ENCODE assay signal across 1 cellular context in the genomic region with DNA sequence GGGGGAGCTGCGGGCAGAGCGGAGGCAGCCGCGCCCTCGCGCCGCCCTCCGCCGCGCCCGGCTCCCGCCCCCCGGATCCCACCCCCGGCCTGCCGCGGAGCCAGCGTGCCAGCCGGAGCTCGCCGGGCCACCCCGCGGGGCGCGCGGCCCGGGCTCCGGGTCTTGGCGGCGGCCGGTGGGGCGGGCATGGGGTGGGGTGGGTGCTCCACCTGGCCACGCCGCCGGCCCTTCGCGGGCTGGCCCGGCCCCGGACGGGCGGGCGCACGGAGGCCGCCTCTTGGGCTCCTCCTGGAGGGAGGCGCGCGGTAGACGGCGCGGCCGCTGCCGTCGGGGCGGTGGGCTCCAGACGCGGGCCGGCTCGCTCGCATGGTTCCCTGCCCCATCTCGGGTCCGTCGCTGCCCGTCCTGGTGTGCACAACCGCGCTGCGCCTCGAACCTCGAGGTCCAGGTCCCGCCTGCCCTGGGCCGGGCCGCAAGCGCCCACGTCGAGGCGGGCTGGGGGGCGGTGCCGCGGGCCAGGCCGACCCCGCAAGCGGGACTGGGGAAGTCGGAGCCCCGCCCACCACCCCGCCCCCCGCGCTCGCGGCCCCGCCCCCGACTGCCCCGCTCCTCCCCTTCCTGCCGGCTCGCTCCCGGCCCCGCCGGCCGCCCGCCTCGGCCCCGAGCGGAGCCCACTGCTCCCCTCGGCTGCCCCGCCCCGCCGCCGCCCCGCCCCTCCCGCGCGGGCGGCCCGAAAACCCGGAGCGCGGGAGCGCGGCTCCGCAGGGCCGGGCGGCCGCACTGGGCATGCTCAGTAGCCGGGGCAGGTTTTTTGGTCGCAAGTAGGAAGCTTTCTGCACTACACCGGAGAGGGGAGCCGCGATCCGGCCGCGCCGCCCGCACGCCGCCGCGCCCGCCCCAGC.
A peak's percentile ranks its signal among the peaks of the same experiment; 100 is the strongest.
TF ChIP-seq lines count a peak whose summit lies in the region.

A gene with protein sequence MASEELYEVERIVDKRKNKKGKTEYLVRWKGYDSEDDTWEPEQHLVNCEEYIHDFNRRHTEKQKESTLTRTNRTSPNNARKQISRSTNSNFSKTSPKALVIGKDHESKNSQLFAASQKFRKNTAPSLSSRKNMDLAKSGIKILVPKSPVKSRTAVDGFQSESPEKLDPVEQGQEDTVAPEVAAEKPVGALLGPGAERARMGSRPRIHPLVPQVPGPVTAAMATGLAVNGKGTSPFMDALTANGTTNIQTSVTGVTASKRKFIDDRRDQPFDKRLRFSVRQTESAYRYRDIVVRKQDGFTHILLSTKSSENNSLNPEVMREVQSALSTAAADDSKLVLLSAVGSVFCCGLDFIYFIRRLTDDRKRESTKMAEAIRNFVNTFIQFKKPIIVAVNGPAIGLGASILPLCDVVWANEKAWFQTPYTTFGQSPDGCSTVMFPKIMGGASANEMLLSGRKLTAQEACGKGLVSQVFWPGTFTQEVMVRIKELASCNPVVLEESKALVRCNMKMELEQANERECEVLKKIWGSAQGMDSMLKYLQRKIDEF (plus strand): TSS at position 814 of the 902 bp plus-strand sequence. CDS start 380 bp downstream, outside the sequence.

TF ChIP-seq in HepG2, 621 proteins besides CTCF, POLR2A, EP300 and RAD21 (continued from another document and continues in another):
- no peak for TF ChIP-seq ZNF737 (CRISPR knock-in tag; IDR thresholded peaks at IDR 0.05; ENCODE audit: borderline replicate concordance)
- no peak for TF ChIP-seq ZNF549 (CRISPR knock-in tag; IDR thresholded peaks at IDR 0.05)
- TF ChIP-seq ZNF281 (CRISPR knock-in tag; IDR thresholded peaks at IDR 0.05; ENCODE audit: borderline replicate concordance) = peak; percentile 30; the same call in 1 of the 2 replicates
- no peak for TF ChIP-seq PCBP1 (IDR thresholded peaks at IDR 0.05; ENCODE audit: borderline replicate concordance, low read depth, low read length)
- no peak for TF ChIP-seq ZZZ3 (CRISPR knock-in tag; IDR thresholded peaks at IDR 0.05; ENCODE audit: borderline replicate concordance)
- TF ChIP-seq ZNF768 (CRISPR knock-in tag; IDR thresholded peaks at IDR 0.05) = peak; percentile 65; the same call in 1 of the 2 replicates
- TF ChIP-seq ZNF326 (CRISPR knock-in tag; IDR thresholded peaks at IDR 0.05; ENCODE audit: borderline replicate concordance) = no peak
- peak; percentile 58 for TF ChIP-seq CBX1 (IDR thresholded peaks at IDR 0.05; ENCODE audit: low read depth)
- 0 out of 2 replicates have a peak, but pooled peaks have one; percentile 15 for TF ChIP-seq MEIS2 (CRISPR knock-in tag; IDR thresholded peaks at IDR 0.05)
- TF ChIP-seq HNRNPLL (IDR thresholded peaks at IDR 0.05; ENCODE audit: low read depth, low read length, poor library complexity, severe bottlenecking) = no peak
- no peak for TF ChIP-seq ZBTB46 (CRISPR knock-in tag; IDR thresholded peaks at IDR 0.05; ENCODE audit: borderline replicate concordance)
- TF ChIP-seq ADNP (CRISPR knock-in tag; IDR thresholded peaks at IDR 0.05) = peak; percentile 88
- no peak for TF ChIP-seq HMG20A (CRISPR knock-in tag; IDR thresholded peaks at IDR 0.05; ENCODE audit: borderline replicate concordance)
- TF ChIP-seq HOXA3 (CRISPR knock-in tag; IDR thresholded peaks at IDR 0.05) = peak; percentile 59
- no peak for TF ChIP-seq ZNF766 (CRISPR knock-in tag; IDR thresholded peaks at IDR 0.05; ENCODE audit: borderline replicate concordance)
- TF ChIP-seq THAP11 (CRISPR knock-in tag; IDR thresholded peaks at IDR 0.05) = peak; percentile 62; the same call in 1 of the 2 replicates
- TF ChIP-seq MATR3 (CRISPR knock-in tag; IDR thresholded peaks at IDR 0.05) = no peak
- no peak for TF ChIP-seq IRX3 (CRISPR knock-in tag; IDR thresholded peaks at IDR 0.05; ENCODE audit: borderline replicate concordance, low read depth)
- TF ChIP-seq RFXANK (CRISPR knock-in tag; IDR thresholded peaks at IDR 0.05) = no peak
- TF ChIP-seq USF2 (IDR thresholded peaks at IDR 0.05; ENCODE audit: low read depth, low read length) = no peak
- no peak for TF ChIP-seq USF2 (CRISPR knock-in tag; IDR thresholded peaks at IDR 0.05; ENCODE audit: borderline replicate concordance)
- no peak for TF ChIP-seq KLF6 (CRISPR knock-in tag; IDR thresholded peaks at IDR 0.05)
- no peak for TF ChIP-seq XBP1 (CRISPR knock-in tag; IDR thresholded peaks at IDR 0.05)
- no peak for TF ChIP-seq SP1 (IDR thresholded peaks at IDR 0.05)
- peak; percentile 66 for TF ChIP-seq SP1 (CRISPR knock-in tag; IDR thresholded peaks at IDR 0.05)
- TF ChIP-seq ZNF235 (CRISPR knock-in tag; IDR thresholded peaks at IDR 0.05; ENCODE audit: borderline replicate concordance) = peak; percentile 47; the same call in 1 of the 2 replicates
- TF ChIP-seq, protein P1, sequence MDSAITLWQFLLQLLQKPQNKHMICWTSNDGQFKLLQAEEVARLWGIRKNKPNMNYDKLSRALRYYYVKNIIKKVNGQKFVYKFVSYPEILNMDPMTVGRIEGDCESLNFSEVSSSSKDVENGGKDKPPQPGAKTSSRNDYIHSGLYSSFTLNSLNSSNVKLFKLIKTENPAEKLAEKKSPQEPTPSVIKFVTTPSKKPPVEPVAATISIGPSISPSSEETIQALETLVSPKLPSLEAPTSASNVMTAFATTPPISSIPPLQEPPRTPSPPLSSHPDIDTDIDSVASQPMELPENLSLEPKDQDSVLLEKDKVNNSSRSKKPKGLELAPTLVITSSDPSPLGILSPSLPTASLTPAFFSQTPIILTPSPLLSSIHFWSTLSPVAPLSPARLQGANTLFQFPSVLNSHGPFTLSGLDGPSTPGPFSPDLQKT (CRISPR knock-in tag; IDR thresholded peaks at IDR 0.05; ENCODE audit: borderline replicate concordance) = no peak
- TF ChIP-seq TBX3 (IDR thresholded peaks at IDR 0.05; ENCODE audit: borderline replicate concordance) = no peak
- TF ChIP-seq RFX5 (IDR thresholded peaks at IDR 0.05; ENCODE audit: low read depth, low read length) = no peak
- no peak for TF ChIP-seq ATF1 (CRISPR knock-in tag; IDR thresholded peaks at IDR 0.05)
- TF ChIP-seq, protein P2, sequence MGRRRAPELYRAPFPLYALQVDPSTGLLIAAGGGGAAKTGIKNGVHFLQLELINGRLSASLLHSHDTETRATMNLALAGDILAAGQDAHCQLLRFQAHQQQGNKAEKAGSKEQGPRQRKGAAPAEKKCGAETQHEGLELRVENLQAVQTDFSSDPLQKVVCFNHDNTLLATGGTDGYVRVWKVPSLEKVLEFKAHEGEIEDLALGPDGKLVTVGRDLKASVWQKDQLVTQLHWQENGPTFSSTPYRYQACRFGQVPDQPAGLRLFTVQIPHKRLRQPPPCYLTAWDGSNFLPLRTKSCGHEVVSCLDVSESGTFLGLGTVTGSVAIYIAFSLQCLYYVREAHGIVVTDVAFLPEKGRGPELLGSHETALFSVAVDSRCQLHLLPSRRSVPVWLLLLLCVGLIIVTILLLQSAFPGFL (CRISPR knock-in tag; IDR thresholded peaks at IDR 0.05) = 0 out of 2 replicates have a peak, but pooled peaks have one; percentile 57
- TF ChIP-seq HMGA1 (CRISPR knock-in tag; conservative IDR thresholded peaks at IDR 0.05) = no peak
- no peak for TF ChIP-seq THYN1 (CRISPR knock-in tag; IDR thresholded peaks at IDR 0.05; ENCODE audit: borderline replicate concordance, low read depth)
- no peak for TF ChIP-seq ZNF775 (CRISPR knock-in tag; IDR thresholded peaks at IDR 0.05; ENCODE audit: borderline replicate concordance)
- no peak for TF ChIP-seq SMARCC2 (IDR thresholded peaks at IDR 0.05)
- no peak for TF ChIP-seq SNRNP70 (IDR thresholded peaks at IDR 0.05; ENCODE audit: low read depth, low read length)
- TF ChIP-seq, protein P3, sequence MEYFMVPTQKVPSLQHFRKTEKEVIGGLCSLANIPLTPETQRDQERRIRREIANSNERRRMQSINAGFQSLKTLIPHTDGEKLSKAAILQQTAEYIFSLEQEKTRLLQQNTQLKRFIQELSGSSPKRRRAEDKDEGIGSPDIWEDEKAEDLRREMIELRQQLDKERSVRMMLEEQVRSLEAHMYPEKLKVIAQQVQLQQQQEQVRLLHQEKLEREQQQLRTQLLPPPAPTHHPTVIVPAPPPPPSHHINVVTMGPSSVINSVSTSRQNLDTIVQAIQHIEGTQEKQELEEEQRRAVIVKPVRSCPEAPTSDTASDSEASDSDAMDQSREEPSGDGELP (IDR thresholded peaks at IDR 0.05; ENCODE audit: borderline replicate concordance, low read depth) = 0 out of 2 replicates have a peak, but pooled peaks have one; percentile 17
- no peak for TF ChIP-seq NR2C2 (CRISPR knock-in tag; IDR thresholded peaks at IDR 0.05; ENCODE audit: borderline replicate concordance)
- TF ChIP-seq PITX1 (CRISPR knock-in tag; IDR thresholded peaks at IDR 0.05) = no peak
- TF ChIP-seq, protein P4, sequence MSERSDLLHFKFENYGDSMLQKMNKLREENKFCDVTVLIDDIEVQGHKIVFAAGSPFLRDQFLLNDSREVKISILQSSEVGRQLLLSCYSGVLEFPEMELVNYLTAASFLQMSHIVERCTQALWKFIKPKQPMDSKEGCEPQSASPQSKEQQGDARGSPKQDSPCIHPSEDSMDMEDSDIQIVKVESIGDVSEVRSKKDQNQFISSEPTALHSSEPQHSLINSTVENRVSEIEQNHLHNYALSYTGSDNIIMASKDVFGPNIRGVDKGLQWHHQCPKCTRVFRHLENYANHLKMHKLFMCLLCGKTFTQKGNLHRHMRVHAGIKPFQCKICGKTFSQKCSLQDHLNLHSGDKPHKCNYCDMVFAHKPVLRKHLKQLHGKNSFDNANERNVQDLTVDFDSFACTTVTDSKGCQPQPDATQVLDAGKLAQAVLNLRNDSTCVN (CRISPR knock-in tag; IDR thresholded peaks at IDR 0.05; ENCODE audit: borderline replicate concordance) = no peak; the same call in 1 of the 2 replicates
- no peak for TF ChIP-seq NFYB (CRISPR knock-in tag; IDR thresholded peaks at IDR 0.05)
- TF ChIP-seq FOXO1 (CRISPR knock-in tag; IDR thresholded peaks at IDR 0.05) = peak; percentile 49; the same call in 1 of the 2 replicates
- no peak for TF ChIP-seq NFIB (CRISPR knock-in tag; IDR thresholded peaks at IDR 0.05; ENCODE audit: borderline replicate concordance)
- TF ChIP-seq HDAC6 (IDR thresholded peaks at IDR 0.05; ENCODE audit: low read depth, low read length) = no peak
- no peak for TF ChIP-seq CHD4 (IDR thresholded peaks at IDR 0.05; ENCODE audit: borderline replicate concordance, low read length)
- no peak for TF ChIP-seq ZFP1 (CRISPR knock-in tag; IDR thresholded peaks at IDR 0.05)
- peak; percentile 47; the same call in 1 of the 2 replicates for TF ChIP-seq REL (CRISPR knock-in tag; conservative IDR thresholded peaks at IDR 0.05)
- no peak for TF ChIP-seq WIZ (CRISPR knock-in tag; IDR thresholded peaks at IDR 0.05)
- no peak for TF ChIP-seq NR0B2 (CRISPR knock-in tag; IDR thresholded peaks at IDR 0.05)
- TF ChIP-seq MBNL3 (CRISPR knock-in tag; conservative IDR thresholded peaks at IDR 0.05) = no peak
- TF ChIP-seq ZNF136 (CRISPR knock-in tag; IDR thresholded peaks at IDR 0.05; ENCODE audit: low read depth) = no peak
- TF ChIP-seq ZNF839 (CRISPR knock-in tag; IDR thresholded peaks at IDR 0.05; ENCODE audit: borderline replicate concordance) = no peak
